ENCODE assay signal across 19 cellular contexts in genomic region chr17:80805032-80805751, GRCh38.
DNase-seq lines count a peak whose midpoint lies in the region; ATAC-seq and TF ChIP-seq lines count a peak whose summit lies in the region.
"Had no signal": no experiment of that assay in that cellular context is flagged by ENCODE, and none has a peak within 500 bp of the region (broad histone marks: within the 10 kb centered on the region; RNA-seq: fewer than 3 reads in every experiment).

No MANE protein-coding gene starts in this region.

- H2AFZ ChIP-seq in osteoblast (ENCODE audit: low read length): no peak overlapping the region

- CTCF ChIA-PET in CD8-positive, alpha-beta T cell (lab: Charles Lee): no interaction called here

- no peaks in the 10 kb centered on the region for H3K79me2 ChIP-seq in osteoblast (ENCODE audit: insufficient read depth, low read length)

- H3K4me1 ChIP-seq in HUES48 (ENCODE audit: control insufficient read depth, insufficient read depth, low read length) (no peaks in the 10 kb centered on the region), osteoblast (ENCODE audit: insufficient read depth, low read length) (no peaks in the 10 kb centered on the region)
- no peaks in the 10 kb centered on the region for H3K4me1 ChIP-seq in CD8-positive, alpha-beta T cell (ENCODE audit: insufficient read depth, low read length)
- H3K4me1 ChIP-seq: ascending aorta, Peyer's patch, transverse colon had no signal

- no peaks in the 10 kb centered on the region for H3K27me3 Mint-ChIP-seq in activated CD4-positive, alpha-beta T cell treated with anti-CD3 and anti-CD28 coated beads, Interleukin-2, amount 10 ng/mL, durations not matched to agents 24 days and 14 days
- H3K27me3 Mint-ChIP-seq in CD8-positive, alpha-beta T cell (ENCODE audit: low read depth): no peaks in the 10 kb centered on the region
- H3K27me3 Mint-ChIP-seq: stimulated activated memory B cell treated with anti-CD40 and anti-IgM and Interleukin-4, amounts not matched to agents 10 μg/mL and 1 μg/mL and 100 μg/mL, for 72 hours had no signal

- H3K27me3 ChIP-seq in HUES48 (ENCODE audit: control insufficient read depth, insufficient read depth, low read length): no peaks in the 10 kb centered on the region
- no peaks in the 10 kb centered on the region for H3K27me3 ChIP-seq in dorsolateral prefrontal cortex
- no peaks in the 10 kb centered on the region for H3K27me3 ChIP-seq in osteoblast (ENCODE audit: insufficient read depth, low read length)
- H3K27me3 ChIP-seq in CD8-positive, alpha-beta T cell (ENCODE audit: insufficient read depth, low read length): no peaks in the 10 kb centered on the region
- H3K27me3 ChIP-seq: ascending aorta, Peyer's patch, transverse colon had no signal

- H3K27ac Mint-ChIP-seq in activated CD4-positive, alpha-beta T cell treated with anti-CD3 and anti-CD28 coated beads, Interleukin-2, amount 10 ng/mL, durations not matched to agents 24 days and 14 days: peak overlapping the region; percentile 25
- no peak overlapping the region for H3K27ac Mint-ChIP-seq in CD8-positive, alpha-beta T cell
- H3K27ac Mint-ChIP-seq: activated T-helper 1 cell treated with anti-CD3 and anti-CD28 coated beads, Interleukin-12 subunit alpha, Interleukin-12 subunit beta, Interleukin-2, Interleukin-4 antibody, amounts not matched to agents 30 ng/mL and 10 ng/mL and 1 ng/mL, durations not matched to agents 14 hours and 24 hours and 36 hours; stimulated activated memory B cell treated with anti-CD40 and anti-IgM and Interleukin-4, amounts not matched to agents 10 μg/mL and 1 μg/mL and 100 μg/mL, for 72 hours had no signal

- POLR2A ChIA-PET in CD8-positive, alpha-beta T cell (lab: Charles Lee): interaction anchor here (0.8 kb wide), 1 partner anchor 8 kb away, joined by 3 read pairs; no protein-coding TSS in a partner anchor

- ATAC-seq in CD8-positive, alpha-beta T cell: no peak
- no peak for ATAC-seq in Right ventricle myocardium inferior
- ATAC-seq: left colon; stimulated activated memory B cell treated with anti-CD40 and anti-IgM and Interleukin-4, amounts not matched to agents 10 μg/mL and 1 μg/mL and 100 μg/mL, for 72 hours had no signal

- H3K4me3 ChIP-seq in HUES48 (ENCODE audit: low read depth, low read length): no peak overlapping the region
- no peak overlapping the region for H3K4me3 ChIP-seq in dorsolateral prefrontal cortex
- no peak overlapping the region for H3K4me3 ChIP-seq in osteoblast (ENCODE audit: insufficient read depth, low read length)
- H3K4me3 ChIP-seq in CD8-positive, alpha-beta T cell (ENCODE audit: low read depth, low read length): no peak overlapping the region
- H3K4me3 ChIP-seq: ascending aorta, Peyer's patch, smooth muscle cell, transverse colon had no signal

- H3K9me3 ChIP-seq in HUES48 (ENCODE audit: control insufficient read depth, insufficient read depth, low read length): no peaks in the 10 kb centered on the region
- no peaks in the 10 kb centered on the region for H3K9me3 ChIP-seq in osteoblast (ENCODE audit: low read depth, low read length)
- no peaks in the 10 kb centered on the region for H3K9me3 ChIP-seq in CD8-positive, alpha-beta T cell (ENCODE audit: low read length)
- H3K9me3 ChIP-seq: Peyer's patch had no signal

- no peaks in the 10 kb centered on the region for H3K36me3 ChIP-seq in HUES48 (ENCODE audit: control insufficient read depth, insufficient read depth, low read length)
- H3K36me3 ChIP-seq in osteoblast (ENCODE audit: insufficient read depth, low read length): peaks cover 3% of the 10 kb centered on the region
- H3K36me3 ChIP-seq in CD8-positive, alpha-beta T cell (ENCODE audit: insufficient read depth, low read length): no peaks in the 10 kb centered on the region
- H3K36me3 ChIP-seq: ascending aorta, Peyer's patch, transverse colon had no signal

- H3K4me1 Mint-ChIP-seq in activated CD4-positive, alpha-beta T cell treated with anti-CD3 and anti-CD28 coated beads, Interleukin-2, amount 10 ng/mL, durations not matched to agents 24 days and 14 days: peaks cover 13% of the 10 kb centered on the region
- no peaks in the 10 kb centered on the region for H3K4me1 Mint-ChIP-seq in CD8-positive, alpha-beta T cell (ENCODE audit: low read depth)
- H3K4me1 Mint-ChIP-seq: stimulated activated memory B cell treated with anti-CD40 and anti-IgM and Interleukin-4, amounts not matched to agents 10 μg/mL and 1 μg/mL and 100 μg/mL, for 72 hours had no signal

- no peaks in the 10 kb centered on the region for H4K20me1 ChIP-seq in osteoblast (ENCODE audit: insufficient read depth, low read length)

- intact Hi-C loops in activated CD4-positive, alpha-beta T cell treated with anti-CD3 and anti-CD28 coated beads, Interleukin-2, amount 10 ng/mL, durations not matched to agents 24 days and 14 days (cut with micrococcal nuclease): no loop called here
- intact Hi-C loops in dorsolateral prefrontal cortex (cut with DNase I): no loop called here
- intact Hi-C loops in CD8-positive, alpha-beta T cell (cut with DNase I, micrococcal nuclease): no loop called here
- intact Hi-C loops in Right ventricle myocardium inferior (cut with DNase I): no loop called here

- peaks cover 5% of the 10 kb centered on the region for H3K9me3 Mint-ChIP-seq in activated CD4-positive, alpha-beta T cell treated with anti-CD3 and anti-CD28 coated beads, Interleukin-2, amount 10 ng/mL, durations not matched to agents 24 days and 14 days
- peaks cover 10% of the 10 kb centered on the region for H3K9me3 Mint-ChIP-seq in CD8-positive, alpha-beta T cell

- H3K36me3 Mint-ChIP-seq in activated CD4-positive, alpha-beta T cell treated with anti-CD3 and anti-CD28 coated beads, Interleukin-2, amount 10 ng/mL, durations not matched to agents 24 days and 14 days (ENCODE audit: low read depth): peaks cover 51% of the 10 kb centered on the region
- peaks cover 46% of the 10 kb centered on the region for H3K36me3 Mint-ChIP-seq in CD8-positive, alpha-beta T cell

- TF ChIP-seq CTCF in dorsolateral prefrontal cortex (IDR thresholded peaks at IDR 0.05 in 54 of 56, conservative IDR thresholded peaks at IDR 0.05 in 2 of 56; ENCODE audit: low read depth in 1 of 56, partially characterized antibody in 56 of 56): no peak
- no peak for TF ChIP-seq CTCF in osteoblast (IDR thresholded peaks at IDR 0.05; ENCODE audit: extremely low read depth, low read depth, low read length)
- no peak for TF ChIP-seq CTCF in CD8-positive, alpha-beta T cell (IDR thresholded peaks at IDR 0.05)

- H3K9ac ChIP-seq in HUES48 (ENCODE audit: low read depth, low read length): no peak overlapping the region

- no peak overlapping the region for H3K4me3 Mint-ChIP-seq in activated CD4-positive, alpha-beta T cell treated with anti-CD3 and anti-CD28 coated beads, Interleukin-2, amount 10 ng/mL, durations not matched to agents 24 days and 14 days
- no peak overlapping the region for H3K4me3 Mint-ChIP-seq in CD8-positive, alpha-beta T cell
- H3K4me3 Mint-ChIP-seq: activated T-helper 1 cell treated with anti-CD3 and anti-CD28 coated beads, Interleukin-12 subunit alpha, Interleukin-12 subunit beta, Interleukin-2, Interleukin-4 antibody, amounts not matched to agents 30 ng/mL and 10 ng/mL and 1 ng/mL, durations not matched to agents 14 hours and 24 hours and 36 hours; stimulated activated memory B cell treated with anti-CD40 and anti-IgM and Interleukin-4, amounts not matched to agents 10 μg/mL and 1 μg/mL and 100 μg/mL, for 72 hours had no signal

- DNase-seq in activated CD4-positive, alpha-beta T cell treated with anti-CD3 and anti-CD28 coated beads, Interleukin-2, amount 10 ng/mL, durations not matched to agents 24 days and 14 days: no peak
- no peak for DNase-seq in activated CD4-positive, alpha-beta T cell treated with anti-CD3 and anti-CD28 coated beads, Interleukin-2, amount 50 U/mL, for 1 hour
- DNase-seq in dorsolateral prefrontal cortex: peak in 7 of 10 donors; percentile 23 to 65 (median 45)
- DNase-seq in osteoblast (ENCODE audit: insufficient read length, low spot score, missing footprints): peak; percentile 62
- DNase-seq in NCI-H526 treated with DMSO at 0.1 percent for 48 hours (lab: John Stamatoyannopoulos, UW): no peak
- no peak for DNase-seq in CD8-positive, alpha-beta T cell
- DNase-seq in Right ventricle myocardium inferior (ENCODE audit: missing footprints): no peak
- DNase-seq: cortex of kidney, erythroblast, left colon, NCI-H187 treated with DMSO at 0.1 percent for 48 hours, NCI-H748 treated with DMSO at 0.1 percent for 48 hours, transverse colon had no signal

- H3K4me2 ChIP-seq in osteoblast (ENCODE audit: insufficient read depth, low read length): no peak overlapping the region
- H3K4me2 ChIP-seq: smooth muscle cell had no signal

- H3K27ac ChIP-seq in HUES48 (ENCODE audit: low read depth, low read length) (peak overlapping the region; percentile 11), dorsolateral prefrontal cortex (peak overlapping the region in 44 of 59 donors; percentile 11 to 78 (median 50)), osteoblast (ENCODE audit: low read depth, low read length) (no peak overlapping the region)
- H3K27ac ChIP-seq in CD8-positive, alpha-beta T cell (ENCODE audit: low read depth, low read length): no peak overlapping the region
- H3K27ac ChIP-seq: ascending aorta, Peyer's patch, transverse colon had no signal

Comparison
In these comparisons a context has a peak if more than half of its experiments do, and no peak if none do; other contexts are left out.
1. DNase-seq: peak in dorsolateral prefrontal cortex (7 of 10) and osteoblast (single experiment); none in activated CD4-positive, alpha-beta T cell treated with anti-CD3 and anti-CD28 coated beads, Interleukin-2, amount 10 ng/mL, durations not matched to agents 24 days and 14 days (single experiment), activated CD4-positive, alpha-beta T cell treated with anti-CD3 and anti-CD28 coated beads, Interleukin-2, amount 50 U/mL, for 1 hour (single experiment), NCI-H526 treated with DMSO at 0.1 percent for 48 hours (single experiment), CD8-positive, alpha-beta T cell (0 of 7) and Right ventricle myocardium inferior (single experiment).
2. H3K27ac ChIP-seq: peak in HUES48 (single experiment) and dorsolateral prefrontal cortex (44 of 59); none in osteoblast (single experiment) and CD8-positive, alpha-beta T cell (single experiment).